ENCODE assay signal across 8 cellular contexts in the genomic region with DNA sequence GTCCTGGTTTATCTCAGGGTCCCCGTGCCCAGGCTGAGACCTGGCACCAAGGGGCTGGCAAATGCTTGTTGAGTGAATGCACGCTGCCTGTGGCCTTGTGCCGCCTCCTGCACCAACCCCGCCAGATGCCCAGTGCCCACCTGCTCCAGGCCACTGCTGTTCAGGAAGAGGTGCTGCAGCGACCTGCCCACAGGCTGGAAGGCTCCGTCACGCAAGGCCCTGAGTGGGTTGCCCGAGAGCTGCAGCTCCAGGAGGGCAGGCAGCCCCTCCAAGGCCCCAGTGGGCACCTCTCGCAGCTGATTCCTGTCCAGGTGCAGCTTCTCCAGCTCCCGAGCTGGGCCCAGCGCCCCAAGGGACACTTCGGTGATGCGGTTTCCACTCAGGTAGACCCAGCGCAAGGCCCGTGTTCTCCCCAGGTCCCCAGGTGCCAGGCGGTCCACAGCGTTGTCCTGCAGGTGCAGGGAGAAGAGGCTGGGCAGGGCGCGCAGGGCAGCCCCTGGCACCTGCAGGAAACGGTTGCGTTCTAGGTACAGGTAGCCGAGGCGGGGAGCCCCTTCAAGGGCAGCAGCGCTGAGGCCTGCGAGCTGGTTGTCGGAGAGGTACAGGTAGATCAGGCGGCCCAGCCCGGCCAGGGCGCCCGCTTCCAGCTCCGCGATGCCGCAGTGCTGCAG. TPM values are rescaled to one million over a fixed set of nuclear protein-coding genes. Genes with fewer than 3 reads are reported as not detected.
DNase-seq lines count a peak whose midpoint lies in the region; ATAC-seq and TF ChIP-seq lines count a peak whose summit lies in the region.

No MANE protein-coding gene starts in this region.

- TF ChIP-seq RAD21 in HCT116 (IDR thresholded peaks at IDR 0.05; ENCODE audit: low read depth) = peak; percentile 56; the same call in 1 of the 2 replicates

- intact Hi-C loops in HCT116 (cut with micrococcal nuclease) = loop anchor here (2.0 kb wide), 1 partner anchor 314 kb away; no protein-coding TSS in a partner anchor
- intact Hi-C loops in sciatic nerve (cut with DNase I) = loop anchor here (5.0 kb wide), 1 partner anchor 610 kb away; no protein-coding TSS in a partner anchor

- ATAC-seq in HCT116 (0 out of 2 replicates have a peak, but pooled peaks have one; percentile 2), HG02840 (IDR thresholded peaks at IDR 0.05; ENCODE audit: low FRiP score, unreplicated experiment) (no peak), GM21390 (IDR thresholded peaks at IDR 0.05; ENCODE audit: unreplicated experiment) (no peak), sciatic nerve (no peak)
- no peak for ATAC-seq in stimulated activated memory B cell treated with anti-CD40 and anti-IgM and Interleukin-4, amounts not matched to agents 10 μg/mL and 1 μg/mL and 100 μg/mL, for 72 hours

- H2AFZ ChIP-seq in HCT116 (ENCODE audit: low read depth, low read length, poor library complexity, severe bottlenecking) = no peak overlapping the region

- H3K27me3 Mint-ChIP-seq in activated CD4-positive, alpha-beta memory T cell treated with anti-CD3 and anti-CD28 coated beads, Interleukin-2, amount 10 ng/mL, durations not matched to agents 7 days and 5 days = peaks cover 4% of the 10 kb centered on the region
- H3K27me3 Mint-ChIP-seq in stimulated activated memory B cell treated with anti-CD40 and anti-IgM and Interleukin-4, amounts not matched to agents 10 μg/mL and 1 μg/mL and 100 μg/mL, for 72 hours = no peaks in the 10 kb centered on the region

- no peaks in the 10 kb centered on the region for H3K79me2 ChIP-seq in HCT116 (ENCODE audit: insufficient read depth, low read length)

- RAD21 ChIA-PET in HCT116 (lab: Charles Lee; ENCODE audit: low non-redundant PET in 1 of 2, low total read pairs in 2 of 2, uncharacterized antibody in 2 of 2, unreplicated experiment in 2 of 2) = interaction anchor here (1.1 to 2.1 kb wide), 2 partner anchors 314 to 315 kb away, joined by 5 to 13 read pairs; no protein-coding TSS in a partner anchor

- H3K36me3 Mint-ChIP-seq in activated CD4-positive, alpha-beta memory T cell treated with anti-CD3 and anti-CD28 coated beads, Interleukin-2, amount 10 ng/mL, durations not matched to agents 7 days and 5 days (ENCODE audit: low read depth) = no peaks in the 10 kb centered on the region
- no peaks in the 10 kb centered on the region for H3K36me3 Mint-ChIP-seq in stimulated activated memory B cell treated with anti-CD40 and anti-IgM and Interleukin-4, amounts not matched to agents 10 μg/mL and 1 μg/mL and 100 μg/mL, for 72 hours

- H3K4me1 Mint-ChIP-seq in activated CD4-positive, alpha-beta memory T cell treated with anti-CD3 and anti-CD28 coated beads, Interleukin-2, amount 10 ng/mL, durations not matched to agents 7 days and 5 days = peaks cover 7% of the 10 kb centered on the region
- peaks cover 19% of the 10 kb centered on the region for H3K4me1 Mint-ChIP-seq in stimulated activated memory B cell treated with anti-CD40 and anti-IgM and Interleukin-4, amounts not matched to agents 10 μg/mL and 1 μg/mL and 100 μg/mL, for 72 hours

- CTCF ChIA-PET in HCT116 (lab: Charles Lee) = no interaction called here
- CTCF ChIA-PET in activated CD4-positive, alpha-beta memory T cell treated with anti-CD3 and anti-CD28 coated beads, Interleukin-2, amount 10 ng/mL, durations not matched to agents 7 days and 5 days (lab: Charles Lee) = interaction anchor here (0.6 to 4.6 kb wide), 58 partner anchors 8 to 554 kb away, joined by 3 to 142 read pairs (median 4); a partner anchor contains a TSS

- BruUV-seq in HCT116 (replicated peaks; lab: Mats Ljungman, UMichigan) = no TSS peak

- no peak overlapping the region for H3K27ac Mint-ChIP-seq in activated CD4-positive, alpha-beta memory T cell treated with anti-CD3 and anti-CD28 coated beads, Interleukin-2, amount 10 ng/mL, durations not matched to agents 7 days and 5 days
- H3K27ac Mint-ChIP-seq in stimulated activated memory B cell treated with anti-CD40 and anti-IgM and Interleukin-4, amounts not matched to agents 10 μg/mL and 1 μg/mL and 100 μg/mL, for 72 hours = peak overlapping the region; percentile 47

- no peaks in the 10 kb centered on the region for H4K20me1 ChIP-seq in HCT116 (ENCODE audit: insufficient read depth)

- peak overlapping the region; percentile 61 for H3K4me3 Mint-ChIP-seq in activated CD4-positive, alpha-beta memory T cell treated with anti-CD3 and anti-CD28 coated beads, Interleukin-2, amount 10 ng/mL, durations not matched to agents 7 days and 5 days
- H3K4me3 Mint-ChIP-seq in stimulated activated memory B cell treated with anti-CD40 and anti-IgM and Interleukin-4, amounts not matched to agents 10 μg/mL and 1 μg/mL and 100 μg/mL, for 72 hours = peak overlapping the region; percentile 69

- POLR2A ChIA-PET in HCT116 (lab: Charles Lee) = interaction anchor here (0.6 to 0.7 kb wide), 2 partner anchors 11 to 210 kb away, joined by 3 read pairs; a partner anchor contains a TSS
- POLR2A ChIA-PET in activated CD4-positive, alpha-beta memory T cell treated with anti-CD3 and anti-CD28 coated beads, Interleukin-2, amount 10 ng/mL, durations not matched to agents 7 days and 5 days (lab: Charles Lee) = interaction anchor here (0.8 to 3.2 kb wide), 18 partner anchors 9 to 314 kb away, joined by 3 to 22 read pairs (median 4); a partner anchor contains a TSS

- no peak overlapping the region for H3K4me2 ChIP-seq in HCT116 (ENCODE audit: low read length)

- no peak for TF ChIP-seq POLR2A in HCT116 (IDR thresholded peaks at IDR 0.05; ENCODE audit: borderline replicate concordance, extremely low read depth, insufficient read depth, insufficient read length)

- H3K9ac ChIP-seq in HCT116 (ENCODE audit: low read length) (no peak overlapping the region), iPS-15b (ENCODE audit: low read depth, low read length) (peak overlapping the region; percentile 4)

- DNase-seq in HCT116 (ENCODE audit: low read depth, low spot score) (no peak), sciatic nerve (ENCODE audit: low spot score) (no peak)
- no peak for DNase-seq in activated CD4-positive, alpha-beta memory T cell treated with anti-CD3 and anti-CD28 coated beads, Interleukin-2, amount 10 ng/mL, durations not matched to agents 7 days and 5 days
- DNase-seq in activated CD4-positive, alpha-beta T cell treated with anti-CD3 and anti-CD28 coated beads for 4 hours = no peak

- H3K9me2 ChIP-seq in HCT116 (ENCODE audit: insufficient read depth) = no peaks in the 10 kb centered on the region

- H3K27me3 ChIP-seq in HCT116 (ENCODE audit: insufficient read depth, low read length) = no peaks in the 10 kb centered on the region
- no peaks in the 10 kb centered on the region for H3K27me3 ChIP-seq in iPS-15b (ENCODE audit: control insufficient read depth, insufficient read depth, low read length)

- H3K4me3 ChIP-seq in HCT116 (replicated peaks in 1 of 2; ENCODE audit: low read depth in 1 of 2, low read length in 2 of 2) (no peak overlapping the region), iPS-15b (ENCODE audit: low read depth, low read length) (no peak overlapping the region)

- no peak overlapping the region for H3K27ac ChIP-seq in HCT116 (ENCODE audit: low read depth, low read length)

- no peaks in the 10 kb centered on the region for H3K9me3 Mint-ChIP-seq in activated CD4-positive, alpha-beta memory T cell treated with anti-CD3 and anti-CD28 coated beads, Interleukin-2, amount 10 ng/mL, durations not matched to agents 7 days and 5 days
- H3K9me3 Mint-ChIP-seq in stimulated activated memory B cell treated with anti-CD40 and anti-IgM and Interleukin-4, amounts not matched to agents 10 μg/mL and 1 μg/mL and 100 μg/mL, for 72 hours = no peaks in the 10 kb centered on the region

- no peaks in the 10 kb centered on the region for H3K9me3 ChIP-seq in HCT116 (ENCODE audit: control insufficient read depth in 1 of 2, insufficient read depth in 1 of 2, low read depth in 1 of 2, low read length in 2 of 2)
- no peaks in the 10 kb centered on the region for H3K9me3 ChIP-seq in iPS-15b (ENCODE audit: control insufficient read depth, insufficient read depth, low read length)

- no peaks in the 10 kb centered on the region for H3K36me3 ChIP-seq in HCT116 (ENCODE audit: control insufficient read depth in 1 of 2, insufficient read depth in 2 of 2, low read length in 2 of 2)
- no peaks in the 10 kb centered on the region for H3K36me3 ChIP-seq in iPS-15b (ENCODE audit: control insufficient read depth, insufficient read depth, low read length)

- H3K4me1 ChIP-seq in HCT116 (ENCODE audit: control insufficient read depth in 1 of 2, insufficient read depth in 2 of 2, low read length in 2 of 2) = peaks cover 4 to 6% of the 10 kb centered on the region in 2 experiments; a peak in 3 of 4 replicates
- H3K4me1 ChIP-seq in iPS-15b (ENCODE audit: control insufficient read depth, insufficient read depth, low read length) = no peaks in the 10 kb centered on the region

- no peak for TF ChIP-seq CTCF in HCT116 (IDR thresholded peaks at IDR 0.05 in 2 of 3, conservative IDR thresholded peaks at IDR 0.05 in 1 of 3; ENCODE audit: borderline replicate concordance in 1 of 3, insufficient read depth in 1 of 3, low read depth in 2 of 3, low read length in 2 of 3)

TF ChIP-seq in HCT116, 20 proteins besides CTCF, POLR2A, EP300 and RAD21 (continues in another document):
- TF ChIP-seq CEBPB (IDR thresholded peaks at IDR 0.05; ENCODE audit: low read depth) (no peak), ZFX (IDR thresholded peaks at IDR 0.05) (no peak), CBX3 (IDR thresholded peaks at IDR 0.05; ENCODE audit: low read depth) (no peak), EZH2 (IDR thresholded peaks at IDR 0.05) (no peak), FOSL1 (IDR thresholded peaks at IDR 0.05; ENCODE audit: low read depth) (no peak), SP1 (IDR thresholded peaks at IDR 0.05; ENCODE audit: low read depth) (no peak), SRF (IDR thresholded peaks at IDR 0.05; ENCODE audit: low read depth) (no peak), POLR2AphosphoS5 (IDR thresholded peaks at IDR 0.05; ENCODE audit: low read depth, low read length) (no peak)
- TF ChIP-seq, protein P1, sequence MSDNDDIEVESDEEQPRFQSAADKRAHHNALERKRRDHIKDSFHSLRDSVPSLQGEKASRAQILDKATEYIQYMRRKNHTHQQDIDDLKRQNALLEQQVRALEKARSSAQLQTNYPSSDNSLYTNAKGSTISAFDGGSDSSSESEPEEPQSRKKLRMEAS (IDR thresholded peaks at IDR 0.05) = no peak

RNA-seq across cellular contexts. Expression of a gene that starts 3.6 kb away (rescaled TPM):
- total RNA-seq in HCT116 (2021; ENCODE audit: unreplicated experiment) (0.47 TPM), sciatic nerve (13.1 TPM)
- polyA plus RNA-seq in HCT116 (2012) = 0.03 TPM in 1 of 2 replicates, not detected in the other
- under 1 TPM; 0.18 TPM for total RNA-seq in activated CD4-positive, alpha-beta memory T cell treated with anti-CD3 and anti-CD28 coated beads, Interleukin-2, amount 10 ng/mL, durations not matched to agents 7 days and 5 days

RNA-seq across cellular contexts. Expression of a gene that starts 32.1 kb away (rescaled TPM):
- 24.7 TPM for total RNA-seq in HCT116 (2021; ENCODE audit: unreplicated experiment)
- 13.1 and 15.6 TPM in 2 replicates for polyA plus RNA-seq in HCT116 (2012)
- 10 to 100 TPM; 25.9 to 30.7 TPM for total RNA-seq in activated CD4-positive, alpha-beta memory T cell treated with anti-CD3 and anti-CD28 coated beads, Interleukin-2, amount 10 ng/mL, durations not matched to agents 7 days and 5 days
- 18.1 TPM for total RNA-seq in sciatic nerve

RNA-seq across cellular contexts. Expression of a gene that starts 48.8 kb away (rescaled TPM):
- total RNA-seq in HCT116 (2021; ENCODE audit: unreplicated experiment) = 121 TPM
- 106 and 114 TPM in 2 replicates for polyA plus RNA-seq in HCT116 (2012)
- total RNA-seq in activated CD4-positive, alpha-beta memory T cell treated with anti-CD3 and anti-CD28 coated beads, Interleukin-2, amount 10 ng/mL, durations not matched to agents 7 days and 5 days = 10 to 100 TPM; 98.7 to 99.7 TPM
- 45.5 TPM for total RNA-seq in sciatic nerve
